In genomic region chr6:130622142-130622541, GRCh38 we compare ENCODE assay signal across 23 cellular contexts.
DNase-seq lines count a peak whose midpoint lies in the region; ATAC-seq, FAIRE-seq and TF ChIP-seq lines count a peak whose summit lies in the region.
"Had no signal": no experiment of that assay in that cellular context is flagged by ENCODE, and none has a peak within 500 bp of the region (broad histone marks: within the 10 kb centered on the region; RNA-seq: fewer than 3 reads in every experiment).

No MANE protein-coding gene starts in this region.

- no peak for DNase-seq in natural killer cell treated with Interleukin-12 subunit alpha and Interleukin-12 subunit beta and Interleukin-15 and Interleukin-18, amount 100 ng/mL, for 72 hours (ENCODE audit: low spot score)
- no peak for DNase-seq in natural killer cell
- DNase-seq in activated T-helper 2 cell treated with anti-CD3 and anti-CD28 coated beads, Interferon-gamma antibody, Interleukin-2, Interleukin-4, amounts not matched to agents 10 μg/mL and 5 μg/mL and 100 μg/mL, durations not matched to agents 14 hours and 24 hours and 36 hours (ENCODE audit: low spot score), result no peak
- no peak for DNase-seq in SK-N-DZ (ENCODE audit: low spot score)
- no peak for DNase-seq in HepG2 (ENCODE audit: low spot score)
- no peak for DNase-seq in omental fat pad (ENCODE audit: low spot score)
- DNase-seq: activated gamma-delta T cell; aorta; cerebellar nuclear complex; DMS79 treated with DMSO at 0.1 percent for 48 hours; effector memory CD4-positive, alpha-beta T cell; NCI-H1105 treated with DMSO at 0.1 percent for 48 hours; NCI-H69; occipital lobe; SHP77; stomach; upper lobe of left lung had no signal

- TF ChIP-seq POLR2A in HepG2 (IDR thresholded peaks at IDR 0.05; ENCODE audit: insufficient read depth in 1 of 2, low read depth in 2 of 2, low read length in 2 of 2), result no peak

- no peaks in the 10 kb centered on the region; a peak in 1 of 5 replicates for H3K27me3 ChIP-seq in HepG2 (ENCODE audit: control insufficient read depth in 1 of 2, insufficient read depth in 2 of 2, low read length in 2 of 2)
- H3K27me3 ChIP-seq: right atrium auricular region, stomach, upper lobe of left lung had no signal

- peaks cover 0 to 28% of the 10 kb centered on the region in 2 donors for H3K4me1 Mint-ChIP-seq in natural killer cell treated with Interleukin-12 subunit alpha and Interleukin-12 subunit beta and Interleukin-15 and Interleukin-18, amount 100 ng/mL, for 72 hours (ENCODE audit: low read depth in 2 of 2)
- no peaks in the 10 kb centered on the region for H3K4me1 Mint-ChIP-seq in natural killer cell
- peaks cover 58% of the 10 kb centered on the region for H3K4me1 Mint-ChIP-seq in activated T-helper 2 cell treated with anti-CD3 and anti-CD28 coated beads, Interferon-gamma antibody, Interleukin-2, Interleukin-4, amounts not matched to agents 10 μg/mL and 5 μg/mL and 100 μg/mL, durations not matched to agents 14 hours and 24 hours and 36 hours (ENCODE audit: low read depth)

- no peak overlapping the region for H3K9ac ChIP-seq in HepG2 (ENCODE audit: insufficient read depth, low read depth, low read length)
- H3K9ac ChIP-seq: KMS-11 had no signal

- TF ChIP-seq EP300 in HepG2 (IDR thresholded peaks at IDR 0.05; ENCODE audit: low read depth in 2 of 2, low read length in 2 of 2), result no peak
- TF ChIP-seq EP300 in HepG2 (CRISPR knock-in tag; IDR thresholded peaks at IDR 0.05; ENCODE audit: borderline replicate concordance), result no peak

- no peak for TF ChIP-seq RAD21 in HepG2 (CRISPR knock-in tag; IDR thresholded peaks at IDR 0.05)

- no peak overlapping the region for H3K27ac Mint-ChIP-seq in natural killer cell treated with Interleukin-12 subunit alpha and Interleukin-12 subunit beta and Interleukin-15 and Interleukin-18, amount 100 ng/mL, for 72 hours
- H3K27ac Mint-ChIP-seq in natural killer cell, result no peak overlapping the region
- peak overlapping the region; percentile 43 for H3K27ac Mint-ChIP-seq in activated T-helper 2 cell treated with anti-CD3 and anti-CD28 coated beads, Interferon-gamma antibody, Interleukin-2, Interleukin-4, amounts not matched to agents 10 μg/mL and 5 μg/mL and 100 μg/mL, durations not matched to agents 14 hours and 24 hours and 36 hours
- H3K27ac Mint-ChIP-seq: T-helper 1 cell treated with Interleukin-12 subunit alpha and Interleukin-12 subunit beta and Interleukin-4 antibody, amounts not matched to agents 30 μg/mL and 1 μg/mL, for 36 hours; WTC11 had no signal

- TF ChIP-seq CTCF in natural killer cell (IDR thresholded peaks at IDR 0.05) (no peak), HepG2 (CRISPR knock-in tag; IDR thresholded peaks at IDR 0.05) (no peak), omental fat pad (IDR thresholded peaks at IDR 0.05) (no peak)

- H3K36me3 ChIP-seq in HepG2 (replicated peaks in 1 of 2; ENCODE audit: control insufficient read depth in 1 of 2, insufficient read depth in 2 of 2, low read length in 2 of 2), result no peaks in the 10 kb centered on the region
- H3K36me3 ChIP-seq: right atrium auricular region, stomach, upper lobe of left lung had no signal

- POLR2A ChIA-PET in HepG2 (lab: Yijun Ruan, JAX), result no interaction called here

- no peaks in the 10 kb centered on the region for H3K27me3 Mint-ChIP-seq in natural killer cell treated with Interleukin-12 subunit alpha and Interleukin-12 subunit beta and Interleukin-15 and Interleukin-18, amount 100 ng/mL, for 72 hours
- no peaks in the 10 kb centered on the region for H3K27me3 Mint-ChIP-seq in natural killer cell (ENCODE audit: low read depth in 2 of 2)
- no peaks in the 10 kb centered on the region for H3K27me3 Mint-ChIP-seq in activated T-helper 2 cell treated with anti-CD3 and anti-CD28 coated beads, Interferon-gamma antibody, Interleukin-2, Interleukin-4, amounts not matched to agents 10 μg/mL and 5 μg/mL and 100 μg/mL, durations not matched to agents 14 hours and 24 hours and 36 hours (ENCODE audit: low read depth)

- H2AFZ ChIP-seq in HepG2 (ENCODE audit: low read length), result no peak overlapping the region

- no peaks in the 10 kb centered on the region for H3K79me2 ChIP-seq in HepG2 (ENCODE audit: insufficient read depth, low read length)

- in situ Hi-C loops in HepG2 (cut with HindIII; ENCODE audit: extremely low pct_ligation_motif_present, low pct_unique_long_range_greater_than_20kb), result no loop called here

- intact Hi-C loops in natural killer cell (cut with micrococcal nuclease), result no loop called here
- intact Hi-C loops in activated T-helper 2 cell treated with anti-CD3 and anti-CD28 coated beads, Interferon-gamma antibody, Interleukin-2, Interleukin-4, amounts not matched to agents 10 μg/mL and 5 μg/mL and 100 μg/mL, durations not matched to agents 14 hours and 24 hours and 36 hours (cut with micrococcal nuclease), result loop anchor here (1.0 to 5.0 kb wide), 9 partner anchors 20 to 950 kb away; no protein-coding TSS in a partner anchor
- intact Hi-C loops in HepG2 (cut with micrococcal nuclease; ENCODE audit: unreplicated experiment), result no loop called here

- no peaks in the 10 kb centered on the region for H3K9me3 ChIP-seq in HepG2 (ENCODE audit: low read length)
- H3K9me3 ChIP-seq: upper lobe of left lung had no signal

- peak; percentile 46 to 67 for ATAC-seq in natural killer cell treated with Interleukin-12 subunit alpha and Interleukin-12 subunit beta and Interleukin-15 and Interleukin-18, amount 100 ng/mL, for 72 hours
- ATAC-seq in natural killer cell, result no peak
- peak; percentile 43 for ATAC-seq in HG02884 (IDR thresholded peaks at IDR 0.05; ENCODE audit: unreplicated experiment)
- ATAC-seq in HG03571 (IDR thresholded peaks at IDR 0.05; ENCODE audit: unreplicated experiment), result no peak
- no peak for ATAC-seq in HepG2
- no peak for ATAC-seq in omental fat pad (ENCODE audit: low FRiP score)
- ATAC-seq: WTC11 had no signal

- H3K4me1 ChIP-seq in HepG2 (ENCODE audit: insufficient read depth, low read length), result no peaks in the 10 kb centered on the region
- H3K4me1 ChIP-seq: right atrium auricular region, stomach, upper lobe of left lung had no signal

- no peak overlapping the region for H3K4me2 ChIP-seq in HepG2 (ENCODE audit: low read depth, low read length)
- H3K4me2 ChIP-seq: KMS-11 had no signal

- H3K4me3 ChIP-seq in HepG2 (replicated peaks in 1 of 3; ENCODE audit: insufficient read depth in 1 of 3, low read depth in 2 of 3, low read length in 3 of 3), result no peak overlapping the region
- H3K4me3 ChIP-seq: right atrium auricular region, stomach, upper lobe of left lung had no signal

- H3K4me3 Mint-ChIP-seq in natural killer cell treated with Interleukin-12 subunit alpha and Interleukin-12 subunit beta and Interleukin-15 and Interleukin-18, amount 100 ng/mL, for 72 hours, result no peak overlapping the region
- H3K4me3 Mint-ChIP-seq in natural killer cell, result no peak overlapping the region
- no peak overlapping the region for H3K4me3 Mint-ChIP-seq in activated T-helper 2 cell treated with anti-CD3 and anti-CD28 coated beads, Interferon-gamma antibody, Interleukin-2, Interleukin-4, amounts not matched to agents 10 μg/mL and 5 μg/mL and 100 μg/mL, durations not matched to agents 14 hours and 24 hours and 36 hours (ENCODE audit: low read depth)
- H3K4me3 Mint-ChIP-seq: T-helper 1 cell treated with Interleukin-12 subunit alpha and Interleukin-12 subunit beta and Interleukin-4 antibody, amounts not matched to agents 30 μg/mL and 1 μg/mL, for 36 hours; WTC11 had no signal

- peaks cover 10% of the 10 kb centered on the region for H3K36me3 Mint-ChIP-seq in natural killer cell treated with Interleukin-12 subunit alpha and Interleukin-12 subunit beta and Interleukin-15 and Interleukin-18, amount 100 ng/mL, for 72 hours
- H3K36me3 Mint-ChIP-seq in natural killer cell, result no peaks in the 10 kb centered on the region
- H3K36me3 Mint-ChIP-seq in activated T-helper 2 cell treated with anti-CD3 and anti-CD28 coated beads, Interferon-gamma antibody, Interleukin-2, Interleukin-4, amounts not matched to agents 10 μg/mL and 5 μg/mL and 100 μg/mL, durations not matched to agents 14 hours and 24 hours and 36 hours (ENCODE audit: low read depth), result peaks cover 21% of the 10 kb centered on the region
- H3K36me3 Mint-ChIP-seq: WTC11 had no signal

- H3K27ac ChIP-seq in HepG2 (ENCODE audit: extremely low read length, insufficient read depth, low read length), result no peak overlapping the region
- H3K27ac ChIP-seq: KMS-11, right atrium auricular region, stomach, upper lobe of left lung had no signal

- H4K20me1 ChIP-seq in HepG2 (ENCODE audit: insufficient read depth, low read length), result no peaks in the 10 kb centered on the region

- no TSS peak for BruUV-seq in HepG2 (replicated peaks; lab: Mats Ljungman, UMichigan)

- CTCF ChIA-PET in HepG2 (lab: Yijun Ruan, JAX; ENCODE audit: low intra/inter-chr PET ratio, low total read pairs), result no interaction called here

- FAIRE-seq in HepG2 (lab: Jason Lieb, UNC), result no peak

- H3K9me3 Mint-ChIP-seq in natural killer cell treated with Interleukin-12 subunit alpha and Interleukin-12 subunit beta and Interleukin-15 and Interleukin-18, amount 100 ng/mL, for 72 hours, result no peaks in the 10 kb centered on the region
- no peaks in the 10 kb centered on the region for H3K9me3 Mint-ChIP-seq in natural killer cell
- peaks cover 13% of the 10 kb centered on the region for H3K9me3 Mint-ChIP-seq in activated T-helper 2 cell treated with anti-CD3 and anti-CD28 coated beads, Interferon-gamma antibody, Interleukin-2, Interleukin-4, amounts not matched to agents 10 μg/mL and 5 μg/mL and 100 μg/mL, durations not matched to agents 14 hours and 24 hours and 36 hours

TF ChIP-seq in HepG2, 621 proteins besides CTCF, POLR2A, EP300 and RAD21 (continues in another document):
- TF ChIP-seq ZNF562 (CRISPR knock-in tag; IDR thresholded peaks at IDR 0.05; ENCODE audit: borderline replicate concordance) (no peak), XRCC5 (optimal IDR thresholded peaks at IDR 0.05; ENCODE audit: low read length) (no peak), FOXP1 (IDR thresholded peaks at IDR 0.05) (no peak), FOXP1 (CRISPR knock-in tag; IDR thresholded peaks at IDR 0.05) (no peak), NFE2L2 (IDR thresholded peaks at IDR 0.05; ENCODE audit: low read length) (no peak), ZNF83 (CRISPR knock-in tag; IDR thresholded peaks at IDR 0.05; ENCODE audit: borderline replicate concordance) (no peak), ZNF713 (CRISPR knock-in tag; IDR thresholded peaks at IDR 0.05) (no peak), ZNF672 (CRISPR knock-in tag; IDR thresholded peaks at IDR 0.05) (no peak), HDAC6 (IDR thresholded peaks at IDR 0.05; ENCODE audit: low read depth, low read length) (no peak)

Comparison
In these comparisons a context has a peak if more than half of its experiments do, and no peak if none do; other contexts are left out.
1. ATAC-seq: peak in natural killer cell treated with Interleukin-12 subunit alpha and Interleukin-12 subunit beta and Interleukin-15 and Interleukin-18, amount 100 ng/mL, for 72 hours (2 of 2) and HG02884 (single experiment); none in natural killer cell (0 of 3), HG03571 (single experiment), HepG2 (single experiment) and omental fat pad (single experiment).